13 cellular contexts compared by ENCODE assay signal in the genomic region with DNA sequence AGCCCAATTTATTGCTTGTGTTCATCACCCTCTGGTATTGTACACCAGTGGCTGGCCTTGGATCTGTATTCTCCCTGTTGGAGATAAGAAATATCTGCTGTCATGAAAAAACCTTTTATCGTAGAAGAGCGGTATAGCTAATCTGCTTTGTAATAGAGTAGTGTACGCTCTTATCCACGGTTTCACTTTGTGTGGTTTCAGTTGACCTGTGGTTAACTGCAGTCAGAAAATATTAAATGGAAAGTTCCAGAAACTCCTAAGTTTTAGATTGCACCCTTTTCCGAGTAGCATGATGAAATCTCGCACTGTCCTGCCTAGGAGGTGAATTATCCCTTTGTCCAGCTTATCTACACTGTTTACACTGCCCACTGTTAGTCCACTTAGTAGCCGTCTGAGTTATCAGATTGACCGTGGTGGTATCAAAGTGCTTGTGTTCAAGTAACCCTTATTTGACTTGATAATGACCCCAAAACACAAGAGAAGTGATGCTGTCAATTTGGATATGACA. TPM values are rescaled to one million over a fixed set of nuclear protein-coding genes. Genes with fewer than 3 reads are reported as not detected.
A peak's percentile ranks its signal among the peaks of the same experiment; 100 is the strongest.
DNase-seq lines count a peak whose midpoint lies in the region; ATAC-seq and TF ChIP-seq lines count a peak whose summit lies in the region.
"Had no signal": no experiment of that assay in that cellular context is flagged by ENCODE, and none has a peak within 500 bp of the region (broad histone marks: within the 10 kb centered on the region; RNA-seq: fewer than 3 reads in every experiment).

No MANE protein-coding gene starts in this region.

- H3K9me3 ChIP-seq in left ventricle myocardium inferior (replicated peaks) (no peaks in the 10 kb centered on the region), right atrium auricular region (no peaks in the 10 kb centered on the region), T-helper 17 cell (ENCODE audit: control insufficient read depth, low read length, poor library complexity, severe bottlenecking) (no peaks in the 10 kb centered on the region), hepatocyte (ENCODE audit: low read depth) (no peaks in the 10 kb centered on the region), thoracic aorta (no peaks in the 10 kb centered on the region)
- H3K9me3 ChIP-seq: upper lobe of right lung had no signal

- peaks cover 24% of the 10 kb centered on the region for H3K4me1 Mint-ChIP-seq in T-helper 17 cell

- peaks cover 84% of the 10 kb centered on the region for H3K79me2 ChIP-seq in hepatocyte

- H3K36me3 Mint-ChIP-seq in T-helper 17 cell (ENCODE audit: low read depth), result no peaks in the 10 kb centered on the region

- no peak for DNase-seq in left ventricle myocardium inferior
- no peak for DNase-seq in right atrium auricular region (ENCODE audit: low spot score)
- DNase-seq in T-helper 17 cell, result no peak
- DNase-seq in hepatocyte (ENCODE audit: low spot score), result no peak
- no peak for DNase-seq in thoracic aorta (ENCODE audit: low spot score)
- no peak for DNase-seq in HCEC 1CT
- DNase-seq: activated CD8-positive, alpha-beta memory T cell treated with anti-CD3 and anti-CD28 coated beads, Interleukin-2, amount 50 U/mL, for 4 hours; NCI-H187; small intestine; upper lobe of right lung had no signal

- no peak for ATAC-seq in T-helper 17 cell
- ATAC-seq in thoracic aorta (ENCODE audit: insufficient number of reproducible peaks, low FRiP score, low read depth), result no peak
- no peak for ATAC-seq in GM19035 (IDR thresholded peaks at IDR 0.05; ENCODE audit: unreplicated experiment)
- no peak for ATAC-seq in GM21717 (IDR thresholded peaks at IDR 0.05; ENCODE audit: unreplicated experiment)
- ATAC-seq: upper lobe of right lung had no signal

- H3K27ac Mint-ChIP-seq in T-helper 17 cell, result no peak overlapping the region
- H3K27ac Mint-ChIP-seq: T-helper 2 cell treated with Interferon-gamma antibody and Interleukin-4, amounts not matched to agents 5 μg/mL and 100 μg/mL, for 36 hours had no signal

- H3K27me3 ChIP-seq in left ventricle myocardium inferior (ENCODE audit: low read depth) (no peaks in the 10 kb centered on the region), right atrium auricular region (no peaks in the 10 kb centered on the region), hepatocyte (no peaks in the 10 kb centered on the region), thoracic aorta (replicated peaks; ENCODE audit: insufficient read depth) (no peaks in the 10 kb centered on the region)
- H3K27me3 ChIP-seq: upper lobe of right lung had no signal

- H3K27me3 Mint-ChIP-seq in T-helper 17 cell, result no peaks in the 10 kb centered on the region

- H2AFZ ChIP-seq in hepatocyte, result no peak overlapping the region

- no peaks in the 10 kb centered on the region for H3K36me3 ChIP-seq in left ventricle myocardium inferior
- H3K36me3 ChIP-seq in right atrium auricular region, result no peaks in the 10 kb centered on the region
- no peaks in the 10 kb centered on the region for H3K36me3 ChIP-seq in hepatocyte (replicated peaks; ENCODE audit: insufficient read depth, low read depth)
- H3K36me3 ChIP-seq in thoracic aorta, result no peaks in the 10 kb centered on the region
- H3K36me3 ChIP-seq: upper lobe of right lung had no signal

- peaks cover 44% of the 10 kb centered on the region for H3K4me1 ChIP-seq in left ventricle myocardium inferior
- peaks cover 0 to 31% of the 10 kb centered on the region in 2 donors for H3K4me1 ChIP-seq in right atrium auricular region
- no peaks in the 10 kb centered on the region for H3K4me1 ChIP-seq in hepatocyte (ENCODE audit: insufficient read depth)
- H3K4me1 ChIP-seq in thoracic aorta (ENCODE audit: control insufficient read depth in 1 of 2, low read depth in 2 of 2), result peaks cover 0 to 4% of the 10 kb centered on the region in 2 donors

- H3K9me2 ChIP-seq in hepatocyte (replicated peaks; ENCODE audit: insufficient read depth), result no peaks in the 10 kb centered on the region

- H3K27ac ChIP-seq in left ventricle myocardium inferior (replicated peaks), result no peak overlapping the region
- H3K27ac ChIP-seq in right atrium auricular region, result no peak overlapping the region
- H3K27ac ChIP-seq in hepatocyte, result peak overlapping the region; percentile 71
- no peak overlapping the region for H3K27ac ChIP-seq in thoracic aorta
- H3K27ac ChIP-seq: upper lobe of right lung had no signal

- peak overlapping the region; percentile 3 for H3K4me3 Mint-ChIP-seq in T-helper 17 cell
- H3K4me3 Mint-ChIP-seq: T-helper 2 cell treated with Interferon-gamma antibody and Interleukin-4, amounts not matched to agents 5 μg/mL and 100 μg/mL, for 36 hours had no signal

- H4K20me1 ChIP-seq in hepatocyte (ENCODE audit: insufficient read depth, poor library complexity, severe bottlenecking), result peaks cover 20% of the 10 kb centered on the region

- intact Hi-C loops in left ventricle myocardium inferior (cut with micrococcal nuclease), result no loop called here

- peak overlapping the region; percentile 57 for H3K4me2 ChIP-seq in hepatocyte

- H3K4me3 ChIP-seq in left ventricle myocardium inferior (peak overlapping the region; percentile 11), right atrium auricular region (no peak overlapping the region), hepatocyte (peak overlapping the region; percentile 2), thoracic aorta (peak overlapping the region; percentile 28)
- H3K4me3 ChIP-seq: upper lobe of right lung had no signal

- 48% methylated on average over 8 of the region's 8 CpGs for WGBS in hepatocyte (ENCODE audit: low lambda C conversion rate, missing lambda C conversion rate)

- TF ChIP-seq CTCF in left ventricle myocardium inferior (IDR thresholded peaks at IDR 0.05; ENCODE audit: borderline replicate concordance) (no peak), right atrium auricular region (IDR thresholded peaks at IDR 0.05) (no peak), hepatocyte (IDR thresholded peaks at IDR 0.05; ENCODE audit: poor library complexity) (no peak), thoracic aorta (IDR thresholded peaks at IDR 0.05) (no peak)

RNA-seq across cellular contexts. Expression of a gene that starts 42.4 kb away (rescaled TPM):
- total RNA-seq in left ventricle myocardium inferior (9.4 TPM), right atrium auricular region (10 to 100 TPM; 16.9 to 18.2 TPM), T-helper 17 cell (10 to 100 TPM; 53.9 to 60.7 TPM), hepatocyte (46.2 and 55.7 TPM in 2 replicates), thoracic aorta (10 to 100 TPM; 18.3 to 26.9 TPM)
- 13.7 and 20.8 TPM in 2 replicates for polyA plus RNA-seq in hepatocyte

Comparison
In these comparisons a context has a peak if more than half of its experiments do, and no peak if none do; other contexts are left out.
1. H3K4me3 ChIP-seq: peak in left ventricle myocardium inferior (single experiment), hepatocyte (single experiment) and thoracic aorta (single experiment); none in right atrium auricular region (0 of 2).